2 cellular contexts compared by ENCODE assay signal in the genomic region with DNA sequence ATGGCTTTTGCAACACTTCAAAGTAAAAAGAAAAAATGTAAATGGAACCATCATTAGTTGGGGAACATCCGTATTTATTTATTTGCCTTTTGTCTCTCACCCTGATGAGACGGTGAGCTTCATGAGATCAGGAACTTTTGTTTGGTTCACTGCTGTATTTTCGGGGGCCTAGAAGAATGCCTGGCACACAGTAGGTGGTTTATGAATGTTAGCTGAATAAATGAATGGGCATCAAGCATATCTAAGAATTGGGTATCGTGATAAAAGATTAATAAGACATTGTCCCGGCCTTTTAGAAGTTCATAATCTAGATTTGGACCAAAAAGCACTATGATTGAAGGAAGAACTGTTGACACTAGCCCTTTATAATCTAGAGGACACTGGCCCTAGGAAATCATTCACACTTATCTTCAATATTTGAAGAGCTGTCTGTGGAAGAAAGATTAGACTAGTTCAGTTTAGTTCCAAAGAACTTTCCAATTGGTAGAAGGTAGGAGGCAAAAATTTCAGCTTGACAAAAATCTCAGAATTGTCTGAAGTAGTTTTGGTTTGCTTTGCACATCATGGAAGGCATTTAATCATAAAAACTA.
TF ChIP-seq lines count a peak whose summit lies in the region.

No MANE protein-coding gene starts in this region.

TF ChIP-seq in HCT116, 20 proteins besides CTCF, POLR2A, EP300 and RAD21 (continued from another document):
- TF ChIP-seq, protein P1, sequence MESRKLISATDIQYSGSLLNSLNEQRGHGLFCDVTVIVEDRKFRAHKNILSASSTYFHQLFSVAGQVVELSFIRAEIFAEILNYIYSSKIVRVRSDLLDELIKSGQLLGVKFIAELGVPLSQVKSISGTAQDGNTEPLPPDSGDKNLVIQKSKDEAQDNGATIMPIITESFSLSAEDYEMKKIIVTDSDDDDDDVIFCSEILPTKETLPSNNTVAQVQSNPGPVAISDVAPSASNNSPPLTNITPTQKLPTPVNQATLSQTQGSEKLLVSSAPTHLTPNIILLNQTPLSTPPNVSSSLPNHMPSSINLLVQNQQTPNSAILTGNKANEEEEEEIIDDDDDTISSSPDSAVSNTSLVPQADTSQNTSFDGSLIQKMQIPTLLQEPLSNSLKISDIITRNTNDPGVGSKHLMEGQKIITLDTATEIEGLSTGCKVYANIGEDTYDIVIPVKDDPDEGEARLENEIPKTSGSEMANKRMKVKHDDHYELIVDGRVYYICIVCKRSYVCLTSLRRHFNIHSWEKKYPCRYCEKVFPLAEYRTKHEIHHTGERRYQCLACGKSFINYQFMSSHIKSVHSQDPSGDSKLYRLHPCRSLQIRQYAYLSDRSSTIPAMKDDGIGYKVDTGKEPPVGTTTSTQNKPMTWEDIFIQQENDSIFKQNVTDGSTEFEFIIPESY (IDR thresholded peaks at IDR 0.05; ENCODE audit: extremely low read depth, insufficient replicate concordance, low read length): no peak
- TF ChIP-seq ZNF274 (IDR thresholded peaks at IDR 0.05; ENCODE audit: low read depth, low read length) (no peak), TCF7L2 (IDR thresholded peaks at IDR 0.05; ENCODE audit: borderline replicate concordance, extremely low read depth, insufficient read depth, insufficient read length) (no peak), CEBPB (IDR thresholded peaks at IDR 0.05; ENCODE audit: low read depth) (no peak), SIN3A (IDR thresholded peaks at IDR 0.05; ENCODE audit: low read depth) (no peak)
- TF ChIP-seq, protein P2, sequence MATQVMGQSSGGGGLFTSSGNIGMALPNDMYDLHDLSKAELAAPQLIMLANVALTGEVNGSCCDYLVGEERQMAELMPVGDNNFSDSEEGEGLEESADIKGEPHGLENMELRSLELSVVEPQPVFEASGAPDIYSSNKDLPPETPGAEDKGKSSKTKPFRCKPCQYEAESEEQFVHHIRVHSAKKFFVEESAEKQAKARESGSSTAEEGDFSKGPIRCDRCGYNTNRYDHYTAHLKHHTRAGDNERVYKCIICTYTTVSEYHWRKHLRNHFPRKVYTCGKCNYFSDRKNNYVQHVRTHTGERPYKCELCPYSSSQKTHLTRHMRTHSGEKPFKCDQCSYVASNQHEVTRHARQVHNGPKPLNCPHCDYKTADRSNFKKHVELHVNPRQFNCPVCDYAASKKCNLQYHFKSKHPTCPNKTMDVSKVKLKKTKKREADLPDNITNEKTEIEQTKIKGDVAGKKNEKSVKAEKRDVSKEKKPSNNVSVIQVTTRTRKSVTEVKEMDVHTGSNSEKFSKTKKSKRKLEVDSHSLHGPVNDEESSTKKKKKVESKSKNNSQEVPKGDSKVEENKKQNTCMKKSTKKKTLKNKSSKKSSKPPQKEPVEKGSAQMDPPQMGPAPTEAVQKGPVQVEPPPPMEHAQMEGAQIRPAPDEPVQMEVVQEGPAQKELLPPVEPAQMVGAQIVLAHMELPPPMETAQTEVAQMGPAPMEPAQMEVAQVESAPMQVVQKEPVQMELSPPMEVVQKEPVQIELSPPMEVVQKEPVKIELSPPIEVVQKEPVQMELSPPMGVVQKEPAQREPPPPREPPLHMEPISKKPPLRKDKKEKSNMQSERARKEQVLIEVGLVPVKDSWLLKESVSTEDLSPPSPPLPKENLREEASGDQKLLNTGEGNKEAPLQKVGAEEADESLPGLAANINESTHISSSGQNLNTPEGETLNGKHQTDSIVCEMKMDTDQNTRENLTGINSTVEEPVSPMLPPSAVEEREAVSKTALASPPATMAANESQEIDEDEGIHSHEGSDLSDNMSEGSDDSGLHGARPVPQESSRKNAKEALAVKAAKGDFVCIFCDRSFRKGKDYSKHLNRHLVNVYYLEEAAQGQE (IDR thresholded peaks at IDR 0.05; ENCODE audit: low read depth): no peak
- TF ChIP-seq, protein P3, sequence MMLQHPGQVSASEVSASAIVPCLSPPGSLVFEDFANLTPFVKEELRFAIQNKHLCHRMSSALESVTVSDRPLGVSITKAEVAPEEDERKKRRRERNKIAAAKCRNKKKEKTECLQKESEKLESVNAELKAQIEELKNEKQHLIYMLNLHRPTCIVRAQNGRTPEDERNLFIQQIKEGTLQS (IDR thresholded peaks at IDR 0.05): no peak
- TF ChIP-seq, protein P4, sequence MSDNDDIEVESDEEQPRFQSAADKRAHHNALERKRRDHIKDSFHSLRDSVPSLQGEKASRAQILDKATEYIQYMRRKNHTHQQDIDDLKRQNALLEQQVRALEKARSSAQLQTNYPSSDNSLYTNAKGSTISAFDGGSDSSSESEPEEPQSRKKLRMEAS (IDR thresholded peaks at IDR 0.05): no peak

TF ChIP-seq in K562, 482 proteins besides CTCF, POLR2A, EP300 and RAD21 (continued from another document):
- TF ChIP-seq TCF7L2 (IDR thresholded peaks at IDR 0.05; ENCODE audit: low read depth, low read length) (no peak), KDM1A (IDR thresholded peaks at IDR 0.05) (peak; percentile 27 to 48; a peak in 1 of 4 replicates), XRCC3 (IDR thresholded peaks at IDR 0.05) (no peak), CBFA2T2 (conservative IDR thresholded peaks at IDR 0.05) (peak; percentile 51), KLF16 (IDR thresholded peaks at IDR 0.05) (0 out of 2 replicates have a peak, but pooled peaks have one; percentile 9), ZKSCAN1 (IDR thresholded peaks at IDR 0.05; ENCODE audit: low read depth, low read length) (peak; percentile 90), CBFA2T3 (IDR thresholded peaks at IDR 0.05) (peak; percentile 74), MTA2 (IDR thresholded peaks at IDR 0.05; ENCODE audit: low read depth) (peak; percentile 39; the same call in 1 of the 2 replicates), NFYB (IDR thresholded peaks at IDR 0.05; ENCODE audit: extremely low read depth, insufficient read length) (no peak), SOX6 (IDR thresholded peaks at IDR 0.05) (peak; percentile 69), ARID1B (IDR thresholded peaks at IDR 0.05) (peak; percentile 77), TEAD4 (IDR thresholded peaks at IDR 0.05; ENCODE audit: low read length) (peak; percentile 61; the same call in 1 of the 2 replicates), TEAD4 (CRISPR knock-in tag; IDR thresholded peaks at IDR 0.05; ENCODE audit: borderline replicate concordance) (no peak), NCOR1 (IDR thresholded peaks at IDR 0.05) (peak; percentile 28; the same call in 1 of the 2 replicates), RCOR1 (IDR thresholded peaks at IDR 0.05; ENCODE audit: borderline replicate concordance in 1 of 2, low read depth in 2 of 2, low read length in 2 of 2) (peak in 1 of 2 experiments; percentile 61; a peak in 2 of 4 replicates), U2AF2 (optimal IDR thresholded peaks at IDR 0.05; ENCODE audit: low read depth, low read length) (no peak), ETS2 (tag; IDR thresholded peaks at IDR 0.05; ENCODE audit: borderline replicate concordance, poor library complexity, severe bottlenecking) (no peak), XRCC4 (IDR thresholded peaks at IDR 0.05; ENCODE audit: extremely low read depth, insufficient read depth, insufficient read length) (no peak), PML (IDR thresholded peaks at IDR 0.05; ENCODE audit: low read length) (0 out of 2 replicates have a peak, but pooled peaks have one; percentile 11), TCF3 (CRISPR knock-in tag; IDR thresholded peaks at IDR 0.05) (peak; percentile 67), TAL1 (IDR thresholded peaks at IDR 0.05) (peak; percentile 68), FOXA3 (CRISPR knock-in tag; conservative IDR thresholded peaks at IDR 0.05 in 1 of 2, IDR thresholded peaks at IDR 0.05 in 1 of 2) (peak in 1 of 2 experiments; percentile 76; a peak in 2 of 4 replicates), ZNF347 (CRISPR knock-in tag; IDR thresholded peaks at IDR 0.05; ENCODE audit: low read depth) (no peak), MEIS2 (IDR thresholded peaks at IDR 0.05; ENCODE audit: partially characterized antibody) (peak; percentile 78), ZBTB1 (CRISPR knock-in tag; IDR thresholded peaks at IDR 0.05; ENCODE audit: borderline replicate concordance, low read depth) (no peak)
- TF ChIP-seq, protein P5, sequence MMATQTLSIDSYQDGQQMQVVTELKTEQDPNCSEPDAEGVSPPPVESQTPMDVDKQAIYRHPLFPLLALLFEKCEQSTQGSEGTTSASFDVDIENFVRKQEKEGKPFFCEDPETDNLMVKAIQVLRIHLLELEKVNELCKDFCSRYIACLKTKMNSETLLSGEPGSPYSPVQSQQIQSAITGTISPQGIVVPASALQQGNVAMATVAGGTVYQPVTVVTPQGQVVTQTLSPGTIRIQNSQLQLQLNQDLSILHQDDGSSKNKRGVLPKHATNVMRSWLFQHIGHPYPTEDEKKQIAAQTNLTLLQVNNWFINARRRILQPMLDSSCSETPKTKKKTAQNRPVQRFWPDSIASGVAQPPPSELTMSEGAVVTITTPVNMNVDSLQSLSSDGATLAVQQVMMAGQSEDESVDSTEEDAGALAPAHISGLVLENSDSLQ (IDR thresholded peaks at IDR 0.05): peak; percentile 15; the same call in 1 of the 2 replicates
- TF ChIP-seq, protein P6, sequence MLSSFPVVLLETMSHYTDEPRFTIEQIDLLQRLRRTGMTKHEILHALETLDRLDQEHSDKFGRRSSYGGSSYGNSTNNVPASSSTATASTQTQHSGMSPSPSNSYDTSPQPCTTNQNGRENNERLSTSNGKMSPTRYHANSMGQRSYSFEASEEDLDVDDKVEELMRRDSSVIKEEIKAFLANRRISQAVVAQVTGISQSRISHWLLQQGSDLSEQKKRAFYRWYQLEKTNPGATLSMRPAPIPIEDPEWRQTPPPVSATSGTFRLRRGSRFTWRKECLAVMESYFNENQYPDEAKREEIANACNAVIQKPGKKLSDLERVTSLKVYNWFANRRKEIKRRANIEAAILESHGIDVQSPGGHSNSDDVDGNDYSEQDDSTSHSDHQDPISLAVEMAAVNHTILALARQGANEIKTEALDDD (IDR thresholded peaks at IDR 0.05): peak; percentile 50; the same call in 1 of the 2 replicates
- TF ChIP-seq, protein P7, sequence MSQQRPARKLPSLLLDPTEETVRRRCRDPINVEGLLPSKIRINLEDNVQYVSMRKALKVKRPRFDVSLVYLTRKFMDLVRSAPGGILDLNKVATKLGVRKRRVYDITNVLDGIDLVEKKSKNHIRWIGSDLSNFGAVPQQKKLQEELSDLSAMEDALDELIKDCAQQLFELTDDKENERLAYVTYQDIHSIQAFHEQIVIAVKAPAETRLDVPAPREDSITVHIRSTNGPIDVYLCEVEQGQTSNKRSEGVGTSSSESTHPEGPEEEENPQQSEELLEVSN (IDR thresholded peaks at IDR 0.05; ENCODE audit: borderline replicate concordance in 1 of 2, extremely low read depth in 1 of 2, insufficient read depth in 1 of 2, insufficient read length in 1 of 2, low read depth in 1 of 2, low read length in 1 of 2, poor library complexity in 1 of 2, severe bottlenecking in 1 of 2): no peak
- TF ChIP-seq, protein P8, sequence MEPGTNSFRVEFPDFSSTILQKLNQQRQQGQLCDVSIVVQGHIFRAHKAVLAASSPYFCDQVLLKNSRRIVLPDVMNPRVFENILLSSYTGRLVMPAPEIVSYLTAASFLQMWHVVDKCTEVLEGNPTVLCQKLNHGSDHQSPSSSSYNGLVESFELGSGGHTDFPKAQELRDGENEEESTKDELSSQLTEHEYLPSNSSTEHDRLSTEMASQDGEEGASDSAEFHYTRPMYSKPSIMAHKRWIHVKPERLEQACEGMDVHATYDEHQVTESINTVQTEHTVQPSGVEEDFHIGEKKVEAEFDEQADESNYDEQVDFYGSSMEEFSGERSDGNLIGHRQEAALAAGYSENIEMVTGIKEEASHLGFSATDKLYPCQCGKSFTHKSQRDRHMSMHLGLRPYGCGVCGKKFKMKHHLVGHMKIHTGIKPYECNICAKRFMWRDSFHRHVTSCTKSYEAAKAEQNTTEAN (CRISPR knock-in tag; IDR thresholded peaks at IDR 0.05): no peak
